In genomic region chr6:46989384-46989783, GRCh38 we compare ENCODE assay signal across 18 cellular contexts. TPM values are rescaled to one million over a fixed set of nuclear protein-coding genes. Genes with fewer than 3 reads are reported as not detected.
DNase-seq lines count a peak whose midpoint lies in the region; ATAC-seq and TF ChIP-seq lines count a peak whose summit lies in the region.
"Had no signal": no experiment of that assay in that cellular context is flagged by ENCODE, and none has a peak within 500 bp of the region (broad histone marks: within the 10 kb centered on the region; RNA-seq: fewer than 3 reads in every experiment).

No MANE protein-coding gene starts in this region.

- DNase-seq in heart right ventricle (no peak), right atrium auricular region (ENCODE audit: low spot score) (no peak), cerebellum (ENCODE audit: low spot score) (peak; percentile 83), neuronal stem cell (ENCODE audit: low spot score) (no peak), uterus (peak in 1 of 2 donors; percentile 26), T-helper 9 cell (no peak)
- DNase-seq in natural killer cell treated with Interleukin-12 subunit alpha and Interleukin-12 subunit beta and Interleukin-15 and Interleukin-18, amount 100 ng/mL, for 72 hours (ENCODE audit: low spot score) = no peak
- DNase-seq: activated effector memory CD4-positive, alpha-beta T cell treated with Interleukin-2 at 50 U/mL for 16 hours; amniotic stem cell; CD4-positive, alpha-beta T cell; colonic mucosa; glutamatergic neuron; NCI-H1417 treated with DMSO at 0.1 percent for 48 hours; NCI-H2227 treated with DMSO at 0.1 percent for 48 hours; stimulated activated naive B cell treated with anti-CD40 and anti-IgM and Interleukin-4, amounts not matched to agents 10 μg/mL and 1 μg/mL and 100 μg/mL, for 72 hours had no signal

- peaks cover 5 to 19% of the 10 kb centered on the region in 2 donors for H3K27me3 Mint-ChIP-seq in natural killer cell treated with Interleukin-12 subunit alpha and Interleukin-12 subunit beta and Interleukin-15 and Interleukin-18, amount 100 ng/mL, for 72 hours

- TF ChIP-seq POLR2A in uterus (IDR thresholded peaks at IDR 0.05) = no peak

- no peaks in the 10 kb centered on the region for H3K36me3 ChIP-seq in heart right ventricle
- H3K36me3 ChIP-seq in right atrium auricular region = no peaks in the 10 kb centered on the region
- H3K36me3 ChIP-seq in neuronal stem cell (replicated peaks in 1 of 2; ENCODE audit: control insufficient read depth in 2 of 2, insufficient read depth in 2 of 2, low read length in 2 of 2) = no peaks in the 10 kb centered on the region
- no peaks in the 10 kb centered on the region for H3K36me3 ChIP-seq in uterus
- H3K36me3 ChIP-seq: colonic mucosa, vagina had no signal

- H4K8ac ChIP-seq in neuronal stem cell (ENCODE audit: low read depth, low read length) = no peak overlapping the region

- H3K9me3 ChIP-seq in heart right ventricle (no peaks in the 10 kb centered on the region), right atrium auricular region (no peaks in the 10 kb centered on the region), neuronal stem cell (replicated peaks in 1 of 2; ENCODE audit: control insufficient read depth in 2 of 2, insufficient read depth in 1 of 2, low read depth in 1 of 2, low read length in 2 of 2) (peaks cover 0 to 3% of the 10 kb centered on the region in 2 donors), uterus (no peaks in the 10 kb centered on the region)
- H3K9me3 ChIP-seq: colonic mucosa, vagina had no signal

- intact Hi-C loops in heart right ventricle (cut with DNase I) = loop anchor here in 5 of 10 donors (1.0 to 10.0 kb wide), 7 partner anchors 37 to 142 kb away; no protein-coding TSS in a partner anchor
- intact Hi-C loops in uterus (cut with DNase I; ENCODE audit: low total_unique reads) = no loop called here

- no peak overlapping the region for H3K4ac ChIP-seq in neuronal stem cell (ENCODE audit: low read length)

- H3K4me2 ChIP-seq in neuronal stem cell (ENCODE audit: insufficient read depth, low read length, poor library complexity, severe bottlenecking) = no peak overlapping the region

- no peak overlapping the region for H4K91ac ChIP-seq in neuronal stem cell (ENCODE audit: low read depth, low read length, poor library complexity)

- H3K79me1 ChIP-seq in neuronal stem cell (ENCODE audit: low read depth, low read length) = no peaks in the 10 kb centered on the region

- H3K4me3 Mint-ChIP-seq in natural killer cell treated with Interleukin-12 subunit alpha and Interleukin-12 subunit beta and Interleukin-15 and Interleukin-18, amount 100 ng/mL, for 72 hours = no peak overlapping the region
- H3K4me3 Mint-ChIP-seq: CD4-positive, alpha-beta T cell; stimulated activated naive B cell treated with anti-CD40 and anti-IgM and Interleukin-4, amounts not matched to agents 10 μg/mL and 1 μg/mL and 100 μg/mL, for 72 hours had no signal

- H2BK15ac ChIP-seq in neuronal stem cell (ENCODE audit: low read length) = no peak overlapping the region

- H3K27ac ChIP-seq in heart right ventricle (peak overlapping the region in 3 of 10 donors; percentile 51 to 82 (median 72)), right atrium auricular region (peak overlapping the region in 1 of 2 donors; percentile 40), neuronal stem cell (replicated peaks; ENCODE audit: low read length) (no peak overlapping the region), uterus (peak overlapping the region; percentile 34 to 51)
- H3K27ac ChIP-seq: colonic mucosa, vagina had no signal

- H3K14ac ChIP-seq in neuronal stem cell (ENCODE audit: low read length) = peak overlapping the region; percentile 57

- no peak overlapping the region for H2AFZ ChIP-seq in neuronal stem cell (ENCODE audit: low read length)

- WGBS in heart right ventricle, 2 donors = 37 to 40% methylated on average over 3 of the region's 3 CpGs
- WGBS in neuronal stem cell (ENCODE audit: extremely low coverage in 2 of 2, insufficient read length in 2 of 2, insufficient replicate concordance in 1 of 2), 2 donors = no CpG with 5 or more reads among the region's 3 CpGs

- H3K4me1 ChIP-seq in heart right ventricle = peaks cover 2 to 47% (median 23%) of the 10 kb centered on the region in 9 donors
- peaks cover 0 to 24% of the 10 kb centered on the region in 2 donors for H3K4me1 ChIP-seq in right atrium auricular region
- H3K4me1 ChIP-seq in neuronal stem cell (ENCODE audit: control insufficient read depth in 2 of 2, insufficient read depth in 1 of 2, low read depth in 1 of 2, low read length in 2 of 2) = no peaks in the 10 kb centered on the region
- H3K4me1 ChIP-seq in uterus = no peaks in the 10 kb centered on the region
- H3K4me1 ChIP-seq: colonic mucosa had no signal

- no peaks in the 10 kb centered on the region for H3K9me3 Mint-ChIP-seq in natural killer cell treated with Interleukin-12 subunit alpha and Interleukin-12 subunit beta and Interleukin-15 and Interleukin-18, amount 100 ng/mL, for 72 hours
- H3K9me3 Mint-ChIP-seq: CD4-positive, alpha-beta T cell; stimulated activated naive B cell treated with anti-CD40 and anti-IgM and Interleukin-4, amounts not matched to agents 10 μg/mL and 1 μg/mL and 100 μg/mL, for 72 hours had no signal

- no peak overlapping the region for H3K18ac ChIP-seq in neuronal stem cell (ENCODE audit: low read length)

- TF ChIP-seq CTCF in heart right ventricle (IDR thresholded peaks at IDR 0.05) (no peak), right atrium auricular region (IDR thresholded peaks at IDR 0.05) (no peak), uterus (IDR thresholded peaks at IDR 0.05) (no peak)

- H3K27ac Mint-ChIP-seq in natural killer cell treated with Interleukin-12 subunit alpha and Interleukin-12 subunit beta and Interleukin-15 and Interleukin-18, amount 100 ng/mL, for 72 hours = no peak overlapping the region
- H3K27ac Mint-ChIP-seq: CD4-positive, alpha-beta T cell; stimulated activated naive B cell treated with anti-CD40 and anti-IgM and Interleukin-4, amounts not matched to agents 10 μg/mL and 1 μg/mL and 100 μg/mL, for 72 hours had no signal

- H3K4me1 Mint-ChIP-seq in natural killer cell treated with Interleukin-12 subunit alpha and Interleukin-12 subunit beta and Interleukin-15 and Interleukin-18, amount 100 ng/mL, for 72 hours (ENCODE audit: low read depth in 2 of 2) = no peaks in the 10 kb centered on the region
- H3K4me1 Mint-ChIP-seq: stimulated activated naive B cell treated with anti-CD40 and anti-IgM and Interleukin-4, amounts not matched to agents 10 μg/mL and 1 μg/mL and 100 μg/mL, for 72 hours had no signal

- H2AK5ac ChIP-seq in neuronal stem cell (ENCODE audit: low read depth, low read length) = no peak overlapping the region

- H3K4me3 ChIP-seq in heart right ventricle = no peak overlapping the region
- H3K4me3 ChIP-seq in right atrium auricular region = no peak overlapping the region
- no peak overlapping the region for H3K4me3 ChIP-seq in neuronal stem cell (ENCODE audit: low read length in 2 of 2)
- H3K4me3 ChIP-seq in uterus = no peak overlapping the region
- H3K4me3 ChIP-seq: colonic mucosa, vagina had no signal

- ATAC-seq in heart right ventricle (peak in 6 of 8 donors; percentile 14 to 38 (median 22)), GM21515 (IDR thresholded peaks at IDR 0.05; ENCODE audit: unreplicated experiment) (no peak)
- no peak for ATAC-seq in natural killer cell treated with Interleukin-12 subunit alpha and Interleukin-12 subunit beta and Interleukin-15 and Interleukin-18, amount 100 ng/mL, for 72 hours
- ATAC-seq: stimulated activated naive B cell treated with anti-CD40 and anti-IgM and Interleukin-4, amounts not matched to agents 10 μg/mL and 1 μg/mL and 100 μg/mL, for 72 hours had no signal

- H2BK5ac ChIP-seq in neuronal stem cell (ENCODE audit: low read length) = no peak overlapping the region

- no peak overlapping the region for H3K23ac ChIP-seq in neuronal stem cell (ENCODE audit: low read depth, low read length, poor library complexity)

- no peak overlapping the region for H2BK120ac ChIP-seq in neuronal stem cell (ENCODE audit: low read depth, low read length)

- no peaks in the 10 kb centered on the region for H3K27me3 ChIP-seq in heart right ventricle
- no peaks in the 10 kb centered on the region for H3K27me3 ChIP-seq in right atrium auricular region
- H3K27me3 ChIP-seq in neuronal stem cell (ENCODE audit: control insufficient read depth in 3 of 3, insufficient read depth in 3 of 3, low read depth in 1 of 3, low read length in 3 of 3) = no peaks in the 10 kb centered on the region
- no peaks in the 10 kb centered on the region for H3K27me3 ChIP-seq in uterus
- H3K27me3 ChIP-seq: colonic mucosa, vagina had no signal

- H3K9ac ChIP-seq in neuronal stem cell (ENCODE audit: low read depth, low read length, poor library complexity) = no peak overlapping the region

- H3K36me3 Mint-ChIP-seq in natural killer cell treated with Interleukin-12 subunit alpha and Interleukin-12 subunit beta and Interleukin-15 and Interleukin-18, amount 100 ng/mL, for 72 hours = no peaks in the 10 kb centered on the region
- H3K36me3 Mint-ChIP-seq: stimulated activated naive B cell treated with anti-CD40 and anti-IgM and Interleukin-4, amounts not matched to agents 10 μg/mL and 1 μg/mL and 100 μg/mL, for 72 hours had no signal

- H2BK12ac ChIP-seq in neuronal stem cell (ENCODE audit: low read length) = no peak overlapping the region

RNA-seq across cellular contexts. Expression of gene ADGRF1, which starts 52.7 kb away (rescaled TPM):
- total RNA-seq in heart right ventricle (not detected), right atrium auricular region (not detected), cerebellum (under 0.01 TPM), uterus (under 1 TPM in 1 of 4 donors, not detected in 3; 0.35 TPM)
- not detected for polyA plus RNA-seq in heart right ventricle
- 0.01 TPM for polyA plus RNA-seq in neuronal stem cell (2013, experiment 1 of 2)
- polyA plus RNA-seq in neuronal stem cell (2013, experiment 2 of 2) = 0.01 TPM
- total RNA-seq in natural killer cell treated with Interleukin-12 subunit alpha and Interleukin-12 subunit beta and Interleukin-15 and Interleukin-18, amount 100 ng/mL, for 72 hours = not detected
- total RNA-seq: CD4-positive, alpha-beta T cell; T-helper 1 cell treated with Interleukin-12 subunit alpha and Interleukin-12 subunit beta and Interleukin-4 antibody, amounts not matched to agents 30 ng/mL and 1 ng/mL, for 36 hours had no signal

Comparison
In these comparisons a context has a peak if more than half of its experiments do, and no peak if none do; other contexts are left out.
1. ATAC-seq: peak in heart right ventricle (6 of 8); none in natural killer cell treated with Interleukin-12 subunit alpha and Interleukin-12 subunit beta and Interleukin-15 and Interleukin-18, amount 100 ng/mL, for 72 hours (0 of 2) and GM21515 (single experiment).